40 cellular contexts compared by ENCODE assay signal in genomic region chr14:38696925-38697324, GRCh38.
"Had no signal": no experiment of that assay in that cellular context is flagged by ENCODE, and none has a peak within 500 bp of the region (broad histone marks: within the 10 kb centered on the region; RNA-seq: fewer than 3 reads in every experiment).

No MANE protein-coding gene starts in this region.

- H3K9me3 Mint-ChIP-seq: activated naive CD8-positive, alpha-beta T cell treated with anti-CD3 and anti-CD28 coated beads for 36 hours; activated T-helper 1 cell treated with anti-CD3 and anti-CD28 coated beads, Interleukin-12 subunit alpha, Interleukin-12 subunit beta, Interleukin-2, Interleukin-4 antibody, amounts not matched to agents 30 ng/mL and 10 ng/mL and 1 ng/mL, durations not matched to agents 14 hours and 24 hours and 36 hours; activated T-helper 2 cell treated with anti-CD3 and anti-CD28 coated beads, Interferon-gamma antibody, Interleukin-2, Interleukin-4, amounts not matched to agents 10 μg/mL and 5 μg/mL and 100 μg/mL, durations not matched to agents 14 hours and 24 hours and 36 hours had no signal

- H3K36me3 ChIP-seq: adrenal gland, ascending aorta, brain microvascular endothelial cell, breast epithelium, cardiac muscle cell had no signal

- H3K27ac ChIP-seq: adrenal gland, ascending aorta, body of pancreas, brain microvascular endothelial cell, breast epithelium, cardiac muscle cell had no signal

- ATAC-seq: activated naive CD4-positive, alpha-beta T cell treated with anti-CD3 and anti-CD28 coated beads, Interleukin-2, amount 50 U/mL, for 72 hours; activated naive CD8-positive, alpha-beta T cell treated with anti-CD3 and anti-CD28 coated beads, Interleukin-2, amount 50 U/mL, for 24 hours; activated T-cell treated with anti-CD3 and anti-CD28 coated beads, Interleukin-2, amount 50 U/mL, for 4 hours; activated T-cell treated with anti-CD3 and anti-CD28 coated beads, Interleukin-2, amount 50 U/mL, for 72 hours; activated T-helper 17 cell treated with anti-CD3 and anti-CD28 coated beads, Interleukin-2, amount 50 U/mL, for 72 hours; body of pancreas had no signal

- H3K36me3 Mint-ChIP-seq: activated naive CD4-positive, alpha-beta T cell treated with anti-CD3 and anti-CD28 coated beads, Interleukin-2, amount 10 ng/mL, durations not matched to agents 7 days and 5 days; activated naive CD4-positive, alpha-beta T cell treated with anti-CD3 and anti-CD28 coated beads, Interleukin-2, amount 50 U/mL, for 24 hours; activated naive CD4-positive, alpha-beta T cell treated with anti-CD3 and anti-CD28 coated beads, Interleukin-2, amount 50 U/mL, for 72 hours; activated naive CD8-positive, alpha-beta T cell; activated naive CD8-positive, alpha-beta T cell treated with anti-CD3 and anti-CD28 coated beads for 36 hours; activated naive CD8-positive, alpha-beta T cell treated with anti-CD3 and anti-CD28 coated beads, Interleukin-2, amount 10 ng/mL, durations not matched to agents 7 days and 5 days; brain had no signal

- H3K27me3 Mint-ChIP-seq: activated naive CD4-positive, alpha-beta T cell treated with anti-CD3 and anti-CD28 coated beads, Interleukin-2, amount 10 ng/mL, durations not matched to agents 7 days and 5 days; activated naive CD8-positive, alpha-beta T cell treated with anti-CD3 and anti-CD28 coated beads, Interleukin-2, amount 50 U/mL, for 24 hours; activated T-cell treated with anti-CD3 and anti-CD28 coated beads, Interleukin-2, amount 50 U/mL, for 24 hours; central memory CD8-positive, alpha-beta T cell had no signal

- FAIRE-seq: astrocyte, bronchial epithelial cell had no signal

- H3K27ac Mint-ChIP-seq: activated naive CD4-positive, alpha-beta T cell treated with anti-CD3 and anti-CD28 coated beads for 36 hours; activated naive CD4-positive, alpha-beta T cell treated with anti-CD3 and anti-CD28 coated beads, Interleukin-2, amount 10 ng/mL, durations not matched to agents 7 days and 5 days; activated naive CD4-positive, alpha-beta T cell treated with anti-CD3 and anti-CD28 coated beads, Interleukin-2, amount 50 U/mL, for 24 hours; activated naive CD4-positive, alpha-beta T cell treated with anti-CD3 and anti-CD28 coated beads, Interleukin-2, amount 50 U/mL, for 72 hours; activated naive CD8-positive, alpha-beta T cell; activated naive CD8-positive, alpha-beta T cell treated with anti-CD3 and anti-CD28 coated beads for 36 hours; activated naive CD8-positive, alpha-beta T cell treated with anti-CD3 and anti-CD28 coated beads, Interleukin-2, amount 10 ng/mL, durations not matched to agents 7 days and 5 days; activated naive CD8-positive, alpha-beta T cell treated with anti-CD3 and anti-CD28 coated beads, Interleukin-2, amount 50 U/mL, for 24 hours; activated T-cell treated with anti-CD3 and anti-CD28 coated beads, Interleukin-2, amount 50 U/mL, for 24 hours; activated T-cell treated with anti-CD3 and anti-CD28 coated beads, Interleukin-2, amount 50 U/mL, for 72 hours; activated T-helper 1 cell treated with anti-CD3 and anti-CD28 coated beads, Interleukin-12 subunit alpha, Interleukin-12 subunit beta, Interleukin-2, Interleukin-4 antibody, amounts not matched to agents 30 ng/mL and 10 ng/mL and 1 ng/mL, durations not matched to agents 14 hours and 24 hours and 36 hours; activated T-helper 17 cell treated with anti-CD3 and anti-CD28 coated beads, Interleukin-2, amount 50 U/mL, for 72 hours; activated T-helper 2 cell treated with anti-CD3 and anti-CD28 coated beads, Interferon-gamma antibody, Interleukin-2, Interleukin-4, amounts not matched to agents 10 μg/mL and 5 μg/mL and 100 μg/mL, durations not matched to agents 14 hours and 24 hours and 36 hours; brain had no signal

- H3K27me3 ChIP-seq: adrenal gland, ascending aorta, body of pancreas, brain microvascular endothelial cell, breast epithelium, cardiac muscle cell had no signal

- H3K4me1 Mint-ChIP-seq: activated naive CD4-positive, alpha-beta T cell treated with anti-CD3 and anti-CD28 coated beads, Interleukin-2, amount 50 U/mL, for 24 hours; activated naive CD8-positive, alpha-beta T cell treated with anti-CD3 and anti-CD28 coated beads for 36 hours; activated naive CD8-positive, alpha-beta T cell treated with anti-CD3 and anti-CD28 coated beads, Interleukin-2, amount 50 U/mL, for 24 hours; activated T-helper 17 cell treated with anti-CD3 and anti-CD28 coated beads, Interleukin-2, amount 50 U/mL, for 72 hours; brain; central memory CD8-positive, alpha-beta T cell had no signal

- H3K4me1 ChIP-seq: adrenal gland, ascending aorta, body of pancreas, breast epithelium had no signal

- H3K9me3 ChIP-seq: adrenal gland, body of pancreas had no signal

- H3K4me3 Mint-ChIP-seq: activated naive CD4-positive, alpha-beta T cell treated with anti-CD3 and anti-CD28 coated beads for 36 hours; activated naive CD4-positive, alpha-beta T cell treated with anti-CD3 and anti-CD28 coated beads, Interleukin-2, amount 10 ng/mL, durations not matched to agents 7 days and 5 days; activated naive CD4-positive, alpha-beta T cell treated with anti-CD3 and anti-CD28 coated beads, Interleukin-2, amount 50 U/mL, for 24 hours; activated naive CD8-positive, alpha-beta T cell; activated naive CD8-positive, alpha-beta T cell treated with anti-CD3 and anti-CD28 coated beads for 36 hours; activated naive CD8-positive, alpha-beta T cell treated with anti-CD3 and anti-CD28 coated beads, Interleukin-2, amount 10 ng/mL, durations not matched to agents 7 days and 5 days; activated naive CD8-positive, alpha-beta T cell treated with anti-CD3 and anti-CD28 coated beads, Interleukin-2, amount 50 U/mL, for 24 hours; activated T-cell treated with anti-CD3 and anti-CD28 coated beads, Interleukin-2, amount 50 U/mL, for 24 hours; activated T-cell treated with anti-CD3 and anti-CD28 coated beads, Interleukin-2, amount 50 U/mL, for 4 hours; activated T-cell treated with anti-CD3 and anti-CD28 coated beads, Interleukin-2, amount 50 U/mL, for 72 hours; activated T-helper 1 cell treated with anti-CD3 and anti-CD28 coated beads, Interleukin-12 subunit alpha, Interleukin-12 subunit beta, Interleukin-2, Interleukin-4 antibody, amounts not matched to agents 30 ng/mL and 10 ng/mL and 1 ng/mL, durations not matched to agents 14 hours and 24 hours and 36 hours; activated T-helper 17 cell treated with anti-CD3 and anti-CD28 coated beads, Interleukin-2, amount 50 U/mL, for 72 hours; brain; central memory CD8-positive, alpha-beta T cell had no signal

- DNase-seq: activated effector memory CD4-positive, alpha-beta T cell treated with anti-CD3 and anti-CD28 coated beads, Interleukin-2, amount 50 U/mL, for 16 hours; activated effector memory CD4-positive, alpha-beta T cell treated with Interleukin-2 at 50 U/mL for 16 hours; activated gamma-delta T cell; activated gamma-delta T cell treated with Interleukin-2 at 50 U/mL for 16 hours; activated naive CD4-positive, alpha-beta T cell; activated naive CD4-positive, alpha-beta T cell treated with anti-CD3 and anti-CD28 coated beads for 36 hours; activated naive CD4-positive, alpha-beta T cell treated with anti-CD3 and anti-CD28 coated beads, Interleukin-2, amount 10 ng/mL, durations not matched to agents 7 days and 5 days; activated naive CD4-positive, alpha-beta T cell treated with anti-CD3 and anti-CD28 coated beads, Interleukin-2, amount 50 U/mL, for 16 hours; activated naive CD4-positive, alpha-beta T cell treated with Interleukin-2 at 50 U/mL for 16 hours; activated naive CD8-positive, alpha-beta T cell treated with anti-CD3 and anti-CD28 coated beads for 36 hours; activated naive CD8-positive, alpha-beta T cell treated with anti-CD3 and anti-CD28 coated beads, Interleukin-2, amount 10 ng/mL, durations not matched to agents 7 days and 5 days; activated naive CD8-positive, alpha-beta T cell treated with anti-CD3 and anti-CD28 coated beads, Interleukin-2, amount 50 U/mL, for 24 hours; activated T-cell treated with anti-CD3 and anti-CD28 coated beads, Interleukin-2, amount 50 U/mL, for 1 hour; activated T-cell treated with anti-CD3 and anti-CD28 coated beads, Interleukin-2, amount 50 U/mL, for 24 hours; activated T-cell treated with anti-CD3 and anti-CD28 coated beads, Interleukin-2, amount 50 U/mL, for 4 hours; activated T-cell treated with anti-CD3 and anti-CD28 coated beads, Interleukin-2, amount 50 U/mL, for 48 hours; activated T-cell treated with anti-CD3 and anti-CD28 coated beads, Interleukin-2, amount 50 U/mL, for 72 hours; adrenal gland; amniotic stem cell; amygdala; anterior cingulate cortex; aorta; body of pancreas; brain microvascular endothelial cell; caudate nucleus; central memory CD4-positive, alpha-beta T cell; cerebellar nuclear complex had no signal

- H3K4me3 ChIP-seq: adrenal gland, ascending aorta, body of pancreas, breast epithelium, cardiac muscle cell had no signal
